In genomic region chr5:181224390-181225234, GRCh38 we compare ENCODE assay signal across 9 cellular contexts. TPM values are rescaled to one million over a fixed set of nuclear protein-coding genes. Genes with fewer than 3 reads are reported as not detected.
DNase-seq lines count a peak whose midpoint lies in the region; ATAC-seq and TF ChIP-seq lines count a peak whose summit lies in the region.
"Had no signal": no experiment of that assay in that cellular context is flagged by ENCODE, and none has a peak within 500 bp of the region (broad histone marks: within the 10 kb centered on the region; RNA-seq: fewer than 3 reads in every experiment).

No MANE protein-coding gene starts in this region.

- H3K9me3 ChIP-seq in Caco-2 (no peaks in the 10 kb centered on the region), Peyer's patch (no peaks in the 10 kb centered on the region), neutrophil (no peaks in the 10 kb centered on the region)
- H3K9me3 ChIP-seq: adrenal gland had no signal

- peaks cover 6% of the 10 kb centered on the region for H3K27me3 Mint-ChIP-seq in Caco-2 (ENCODE audit: insufficient read depth, unreplicated experiment)
- H3K27me3 Mint-ChIP-seq in effector memory CD8-positive, alpha-beta T cell, result no peaks in the 10 kb centered on the region

- H3K36me3 ChIP-seq in Caco-2 (ENCODE audit: control insufficient read depth, insufficient read depth, low read length) (no peaks in the 10 kb centered on the region), Peyer's patch (peaks cover 0 to 9% (median 0%) of the 10 kb centered on the region in 3 donors), neutrophil (peaks cover 7% of the 10 kb centered on the region)

- H3K4me1 ChIP-seq in Caco-2 (no peaks in the 10 kb centered on the region), Peyer's patch (peaks cover 0 to 12% (median 4%) of the 10 kb centered on the region in 4 donors), neutrophil (ENCODE audit: control insufficient read depth in 1 of 2, insufficient read depth in 1 of 2, low read depth in 1 of 2, low read length in 1 of 2) (peaks cover 37% of the 10 kb centered on the region in 2 experiments)

- H3K27ac ChIP-seq in Peyer's patch (peak overlapping the region; percentile 93 to 96 (median 94)), neutrophil (peak overlapping the region; percentile 98)

- peak overlapping the region; percentile 86 for H3K4me3 Mint-ChIP-seq in Caco-2 (ENCODE audit: unreplicated experiment)
- peak overlapping the region; percentile 84 to 86 for H3K4me3 Mint-ChIP-seq in effector memory CD8-positive, alpha-beta T cell

- intact Hi-C loops in Caco-2 (cut with micrococcal nuclease; ENCODE audit: unreplicated experiment), result no loop called here

- H3K4me3 ChIP-seq in Caco-2 (ENCODE audit: low read depth, low read length) (peak overlapping the region; percentile 93), Peyer's patch (peak overlapping the region; percentile 71 to 83 (median 79)), neutrophil (ENCODE audit: low read depth in 1 of 2, low read length in 1 of 2) (peak overlapping the region; percentile 77 to 91)

- DNase-seq in Caco-2, result no peak
- peak; percentile 53 to 75 (median 66) for DNase-seq in Peyer's patch
- no peak for DNase-seq in effector memory CD8-positive, alpha-beta T cell
- no peak for DNase-seq in hypothalamus (lab: John Stamatoyannopoulos, UW)
- no peak for DNase-seq in stimulated activated naive CD4-positive, alpha-beta T cell treated with Interleukin-2 at 50 U/mL for 16 hours (lab: John Stamatoyannopoulos, UW)
- DNase-seq in NCI-H1092 treated with DMSO at 0.1 percent for 48 hours (lab: John Stamatoyannopoulos, UW), result no peak
- no peak for DNase-seq in amygdala (lab: John Stamatoyannopoulos, UW)

- peaks cover 37% of the 10 kb centered on the region for H3K36me3 Mint-ChIP-seq in Caco-2 (ENCODE audit: insufficient read depth, unreplicated experiment)
- peaks cover 64% of the 10 kb centered on the region for H3K36me3 Mint-ChIP-seq in effector memory CD8-positive, alpha-beta T cell (ENCODE audit: insufficient read depth)

- no peak for ATAC-seq in effector memory CD8-positive, alpha-beta T cell (replicated peaks)

- TF ChIP-seq CTCF in Caco-2 (IDR thresholded peaks at IDR 0.05; ENCODE audit: insufficient read depth in 1 of 2, low read depth in 1 of 2, low read length in 1 of 2, severe bottlenecking in 1 of 2, unreplicated experiment in 1 of 2) (no peak), Peyer's patch (IDR thresholded peaks at IDR 0.05) (no peak), neutrophil (IDR thresholded peaks at IDR 0.05) (no peak)

- H3K4me1 Mint-ChIP-seq in Caco-2 (ENCODE audit: low read depth, unreplicated experiment), result peaks cover 26% of the 10 kb centered on the region
- H3K4me1 Mint-ChIP-seq in effector memory CD8-positive, alpha-beta T cell (ENCODE audit: low read depth in 2 of 2), result peaks cover 47 to 48% of the 10 kb centered on the region in 2 donors

- CTCF ChIA-PET in Caco-2 (lab: Charles Lee), result interaction anchor here (1.6 kb wide), 1 partner anchor 40 kb away, joined by 11 read pairs; no protein-coding TSS in a partner anchor

- H3K9me3 Mint-ChIP-seq in Caco-2 (ENCODE audit: unreplicated experiment), result no peaks in the 10 kb centered on the region
- no peaks in the 10 kb centered on the region for H3K9me3 Mint-ChIP-seq in effector memory CD8-positive, alpha-beta T cell

- POLR2A ChIA-PET in Caco-2 (lab: Charles Lee), result no interaction called here

- no TSS peak for BruUV-seq in Caco-2 (replicated peaks; lab: Mats Ljungman, UMichigan)

- no peaks in the 10 kb centered on the region for H3K27me3 ChIP-seq in Caco-2 (replicated peaks; ENCODE audit: control insufficient read depth, insufficient read depth, low read length)
- no peaks in the 10 kb centered on the region for H3K27me3 ChIP-seq in Peyer's patch
- no peaks in the 10 kb centered on the region for H3K27me3 ChIP-seq in neutrophil
- H3K27me3 ChIP-seq: adrenal gland had no signal

- no peak for TF ChIP-seq POLR2A in Peyer's patch (IDR thresholded peaks at IDR 0.05)

- peak overlapping the region; percentile 99 for H3K27ac Mint-ChIP-seq in Caco-2 (ENCODE audit: unreplicated experiment)
- H3K27ac Mint-ChIP-seq in effector memory CD8-positive, alpha-beta T cell, result peak overlapping the region; percentile 100

RNA-seq across cellular contexts. Expression of gene TRIM41, which starts 1.5 kb away (rescaled TPM):
- 23.6 and 28.7 TPM in 2 replicates for total RNA-seq in Caco-2 (2022)
- total RNA-seq in Peyer's patch, result 10 to 100 TPM; 13.7 to 31.4 (median 21.8) TPM

RNA-seq across cellular contexts. Expression of gene RACK1, which starts 19.1 kb away (rescaled TPM):
- total RNA-seq in Caco-2 (2022) (2,098 and 2,258 TPM in 2 replicates), Peyer's patch (1,000 to 10,000 TPM; 1,067 to 1,931 (median 1,321) TPM)

RNA-seq across cellular contexts. Expression of gene TRIM7, which starts 19.6 kb away (rescaled TPM):
- total RNA-seq in Caco-2 (2022), result 0.86 and 1.0 TPM in 2 replicates
- 1 to 10 TPM in 3 of 4 donors, under 1 TPM in 1; 0.88 to 2.6 (median 2.2) TPM for total RNA-seq in Peyer's patch

RNA-seq across cellular contexts. Expression of gene TRIM52, which starts 36.3 kb away (rescaled TPM):
- 11.9 and 13.6 TPM in 2 replicates for total RNA-seq in Caco-2 (2022)
- 10 to 100 TPM; 15.6 to 23.1 (median 20.3) TPM for total RNA-seq in Peyer's patch

Comparison
In these comparisons a context has a peak if more than half of its experiments do, and no peak if none do; other contexts are left out.
1. DNase-seq: peak in Peyer's patch (3 of 3); none in Caco-2 (0 of 2), effector memory CD8-positive, alpha-beta T cell (0 of 3), hypothalamus (0 of 51), stimulated activated naive CD4-positive, alpha-beta T cell treated with Interleukin-2 at 50 U/mL for 16 hours (single experiment), NCI-H1092 treated with DMSO at 0.1 percent for 48 hours (single experiment) and amygdala (0 of 56).
2. Peak in every context shown above with its lines, with median percentiles within 50 percentile points of each other: H3K4me3 ChIP-seq.